In the genomic region with DNA sequence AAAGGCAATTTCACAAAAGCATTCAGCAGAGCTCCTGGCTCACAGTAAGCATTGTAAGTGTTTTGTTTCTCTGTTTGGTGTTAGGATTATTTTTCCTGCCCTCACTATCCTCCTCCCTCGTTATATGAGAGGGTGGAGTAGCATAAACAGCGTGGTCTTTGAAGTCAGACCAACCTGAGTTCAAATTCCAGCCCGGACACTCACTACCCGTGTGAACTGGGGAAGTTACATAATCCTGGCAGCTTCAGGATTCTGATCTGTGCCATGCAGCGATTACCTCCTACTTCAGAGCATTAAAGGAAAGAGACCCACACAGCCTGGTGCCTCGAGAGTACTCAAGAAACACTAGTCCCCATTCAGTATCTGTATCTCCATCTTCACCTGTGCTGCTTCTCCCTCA, we compare ENCODE assay signal across 1 cellular context.
TF ChIP-seq lines count a peak whose summit lies in the region.

No MANE protein-coding gene starts in this region.

TF ChIP-seq in HepG2, 621 proteins besides CTCF, POLR2A, EP300 and RAD21 (continued from another document and continues in another):
- TF ChIP-seq HDAC6 (IDR thresholded peaks at IDR 0.05; ENCODE audit: low read depth, low read length) (no peak), FOXM1 (CRISPR knock-in tag; IDR thresholded peaks at IDR 0.05) (no peak), ZFX (CRISPR knock-in tag; IDR thresholded peaks at IDR 0.05; ENCODE audit: low read depth) (no peak), DPF2 (CRISPR knock-in tag; IDR thresholded peaks at IDR 0.05; ENCODE audit: borderline replicate concordance, low read depth) (peak; percentile 44; the same call in 1 of the 2 replicates), SOX13 (IDR thresholded peaks at IDR 0.05) (peak; percentile 70), SOX13 (CRISPR knock-in tag; conservative IDR thresholded peaks at IDR 0.05 in 1 of 2, IDR thresholded peaks at IDR 0.05 in 1 of 2) (peak in 1 of 2 experiments; percentile 91; a peak in 2 of 4 replicates), EEA1 (CRISPR knock-in tag; IDR thresholded peaks at IDR 0.05; ENCODE audit: borderline replicate concordance) (no peak), ZFP36L2 (CRISPR knock-in tag; IDR thresholded peaks at IDR 0.05) (no peak), ZNF20 (CRISPR knock-in tag; IDR thresholded peaks at IDR 0.05) (no peak), HIVEP1 (CRISPR knock-in tag; IDR thresholded peaks at IDR 0.05) (no peak), BRD4 (CRISPR knock-in tag; IDR thresholded peaks at IDR 0.05) (no peak), GATAD1 (CRISPR knock-in tag; IDR thresholded peaks at IDR 0.05) (no peak), FOXK2 (IDR thresholded peaks at IDR 0.05) (no peak), ZBTB7A (CRISPR knock-in tag; IDR thresholded peaks at IDR 0.05) (no peak), HBP1 (CRISPR knock-in tag; IDR thresholded peaks at IDR 0.05; ENCODE audit: low read depth) (no peak), BORCS8-MEF2B (CRISPR knock-in tag; IDR thresholded peaks at IDR 0.05) (no peak), ZNF879 (CRISPR knock-in tag; IDR thresholded peaks at IDR 0.05) (no peak), REL (CRISPR knock-in tag; conservative IDR thresholded peaks at IDR 0.05) (no peak), ZKSCAN8 (CRISPR knock-in tag; IDR thresholded peaks at IDR 0.05; ENCODE audit: borderline replicate concordance) (no peak), HOXA7 (CRISPR knock-in tag; IDR thresholded peaks at IDR 0.05) (no peak), ZNF12 (CRISPR knock-in tag; IDR thresholded peaks at IDR 0.05) (peak; percentile 90), GLI4 (CRISPR knock-in tag; IDR thresholded peaks at IDR 0.05; ENCODE audit: borderline replicate concordance) (no peak), ZFP91 (CRISPR knock-in tag; IDR thresholded peaks at IDR 0.05; ENCODE audit: borderline replicate concordance) (no peak), MLLT10 (CRISPR knock-in tag; IDR thresholded peaks at IDR 0.05) (no peak), GFI1 (CRISPR knock-in tag; IDR thresholded peaks at IDR 0.05; ENCODE audit: borderline replicate concordance) (peak; percentile 64; the same call in 1 of the 2 replicates), KDM3A (CRISPR knock-in tag; IDR thresholded peaks at IDR 0.05; ENCODE audit: low read depth) (no peak), CAMTA2 (CRISPR knock-in tag; IDR thresholded peaks at IDR 0.05; ENCODE audit: borderline replicate concordance) (no peak), ZNF335 (CRISPR knock-in tag; IDR thresholded peaks at IDR 0.05) (no peak), ZSCAN22 (CRISPR knock-in tag; IDR thresholded peaks at IDR 0.05) (no peak; the same call in 1 of the 2 replicates), CBX5 (CRISPR knock-in tag; IDR thresholded peaks at IDR 0.05; ENCODE audit: borderline replicate concordance) (peak; percentile 22; the same call in 1 of the 2 replicates), ZNF629 (CRISPR knock-in tag; conservative IDR thresholded peaks at IDR 0.05) (no peak), KLF12 (CRISPR knock-in tag; IDR thresholded peaks at IDR 0.05; ENCODE audit: borderline replicate concordance) (no peak), KDM5B (CRISPR knock-in tag; IDR thresholded peaks at IDR 0.05; ENCODE audit: borderline replicate concordance) (no peak), MYC (CRISPR knock-in tag; IDR thresholded peaks at IDR 0.05; ENCODE audit: borderline replicate concordance) (0 out of 2 replicates have a peak, but pooled peaks have one; percentile 42), RFX3 (CRISPR knock-in tag; IDR thresholded peaks at IDR 0.05) (no peak), ARNT (IDR thresholded peaks at IDR 0.05) (no peak), JUN (CRISPR knock-in tag; IDR thresholded peaks at IDR 0.05) (no peak), RELA (CRISPR knock-in tag; IDR thresholded peaks at IDR 0.05) (no peak), SUZ12 (IDR thresholded peaks at IDR 0.05; ENCODE audit: low read depth, low read length) (no peak), SMC3 (IDR thresholded peaks at IDR 0.05; ENCODE audit: low read length) (no peak), SMARCE1 (IDR thresholded peaks at IDR 0.05; ENCODE audit: borderline replicate concordance) (no peak), ZNF276 (CRISPR knock-in tag; IDR thresholded peaks at IDR 0.05; ENCODE audit: low read depth) (no peak), TGIF2 (CRISPR knock-in tag; IDR thresholded peaks at IDR 0.05) (no peak), ZNF570 (CRISPR knock-in tag; IDR thresholded peaks at IDR 0.05; ENCODE audit: borderline replicate concordance) (no peak), ZNF816 (CRISPR knock-in tag; IDR thresholded peaks at IDR 0.05; ENCODE audit: borderline replicate concordance) (no peak)
- TF ChIP-seq, protein P1, sequence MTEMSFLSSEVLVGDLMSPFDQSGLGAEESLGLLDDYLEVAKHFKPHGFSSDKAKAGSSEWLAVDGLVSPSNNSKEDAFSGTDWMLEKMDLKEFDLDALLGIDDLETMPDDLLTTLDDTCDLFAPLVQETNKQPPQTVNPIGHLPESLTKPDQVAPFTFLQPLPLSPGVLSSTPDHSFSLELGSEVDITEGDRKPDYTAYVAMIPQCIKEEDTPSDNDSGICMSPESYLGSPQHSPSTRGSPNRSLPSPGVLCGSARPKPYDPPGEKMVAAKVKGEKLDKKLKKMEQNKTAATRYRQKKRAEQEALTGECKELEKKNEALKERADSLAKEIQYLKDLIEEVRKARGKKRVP (CRISPR knock-in tag; IDR thresholded peaks at IDR 0.05) = peak in 1 of 2 experiments; percentile 45; a peak in 1 of 4 replicates
- TF ChIP-seq, protein P2, sequence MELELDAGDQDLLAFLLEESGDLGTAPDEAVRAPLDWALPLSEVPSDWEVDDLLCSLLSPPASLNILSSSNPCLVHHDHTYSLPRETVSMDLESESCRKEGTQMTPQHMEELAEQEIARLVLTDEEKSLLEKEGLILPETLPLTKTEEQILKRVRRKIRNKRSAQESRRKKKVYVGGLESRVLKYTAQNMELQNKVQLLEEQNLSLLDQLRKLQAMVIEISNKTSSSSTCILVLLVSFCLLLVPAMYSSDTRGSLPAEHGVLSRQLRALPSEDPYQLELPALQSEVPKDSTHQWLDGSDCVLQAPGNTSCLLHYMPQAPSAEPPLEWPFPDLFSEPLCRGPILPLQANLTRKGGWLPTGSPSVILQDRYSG (CRISPR knock-in tag; IDR thresholded peaks at IDR 0.05) = no peak
- TF ChIP-seq, protein P3, sequence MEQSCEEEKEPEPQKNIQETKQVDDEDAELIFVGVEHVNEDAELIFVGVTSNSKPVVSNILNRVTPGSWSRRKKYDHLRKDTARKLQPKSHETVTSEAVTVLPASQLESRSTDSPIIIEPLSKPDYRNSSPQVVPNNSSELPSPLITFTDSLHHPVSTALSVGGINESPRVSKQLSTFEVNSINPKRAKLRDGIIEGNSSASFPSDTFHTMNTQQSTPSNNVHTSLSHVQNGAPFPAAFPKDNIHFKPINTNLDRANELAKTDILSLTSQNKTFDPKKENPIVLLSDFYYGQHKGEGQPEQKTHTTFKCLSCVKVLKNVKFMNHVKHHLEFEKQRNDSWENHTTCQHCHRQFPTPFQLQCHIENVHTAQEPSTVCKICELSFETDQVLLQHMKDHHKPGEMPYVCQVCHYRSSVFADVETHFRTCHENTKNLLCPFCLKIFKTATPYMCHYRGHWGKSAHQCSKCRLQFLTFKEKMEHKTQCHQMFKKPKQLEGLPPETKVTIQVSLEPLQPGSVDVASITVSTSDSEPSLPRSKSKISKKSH (CRISPR knock-in tag; IDR thresholded peaks at IDR 0.05; ENCODE audit: borderline replicate concordance) = no peak
- TF ChIP-seq, protein P4, sequence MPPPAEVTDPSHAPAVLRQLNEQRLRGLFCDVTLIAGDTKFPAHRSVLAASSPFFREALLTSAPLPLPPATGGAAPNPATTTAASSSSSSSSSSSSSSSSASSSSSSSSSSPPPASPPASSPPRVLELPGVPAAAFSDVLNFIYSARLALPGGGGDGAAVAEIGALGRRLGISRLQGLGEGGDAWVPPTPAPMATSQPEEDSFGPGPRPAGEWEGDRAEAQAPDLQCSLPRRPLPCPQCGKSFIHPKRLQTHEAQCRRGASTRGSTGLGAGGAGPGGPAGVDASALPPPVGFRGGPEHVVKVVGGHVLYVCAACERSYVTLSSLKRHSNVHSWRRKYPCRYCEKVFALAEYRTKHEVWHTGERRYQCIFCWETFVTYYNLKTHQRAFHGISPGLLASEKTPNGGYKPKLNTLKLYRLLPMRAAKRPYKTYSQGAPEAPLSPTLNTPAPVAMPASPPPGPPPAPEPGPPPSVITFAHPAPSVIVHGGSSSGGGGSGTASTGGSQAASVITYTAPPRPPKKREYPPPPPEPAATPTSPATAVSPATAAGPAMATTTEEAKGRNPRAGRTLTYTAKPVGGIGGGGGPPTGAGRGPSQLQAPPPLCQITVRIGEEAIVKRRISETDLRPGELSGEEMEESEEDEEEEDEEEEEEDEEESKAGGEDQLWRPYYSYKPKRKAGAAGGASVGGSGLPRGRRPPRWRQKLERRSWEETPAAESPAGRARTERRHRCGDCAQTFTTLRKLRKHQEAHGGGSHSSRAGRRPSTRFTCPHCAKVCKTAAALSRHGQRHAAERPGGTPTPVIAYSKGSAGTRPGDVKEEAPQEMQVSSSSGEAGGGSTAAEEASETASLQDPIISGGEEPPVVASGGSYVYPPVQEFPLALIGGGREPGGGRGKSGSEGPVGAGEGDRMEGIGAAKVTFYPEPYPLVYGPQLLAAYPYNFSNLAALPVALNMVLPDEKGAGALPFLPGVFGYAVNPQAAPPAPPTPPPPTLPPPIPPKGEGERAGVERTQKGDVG (CRISPR knock-in tag; IDR thresholded peaks at IDR 0.05; ENCODE audit: borderline replicate concordance) = no peak
- TF ChIP-seq, protein P5, sequence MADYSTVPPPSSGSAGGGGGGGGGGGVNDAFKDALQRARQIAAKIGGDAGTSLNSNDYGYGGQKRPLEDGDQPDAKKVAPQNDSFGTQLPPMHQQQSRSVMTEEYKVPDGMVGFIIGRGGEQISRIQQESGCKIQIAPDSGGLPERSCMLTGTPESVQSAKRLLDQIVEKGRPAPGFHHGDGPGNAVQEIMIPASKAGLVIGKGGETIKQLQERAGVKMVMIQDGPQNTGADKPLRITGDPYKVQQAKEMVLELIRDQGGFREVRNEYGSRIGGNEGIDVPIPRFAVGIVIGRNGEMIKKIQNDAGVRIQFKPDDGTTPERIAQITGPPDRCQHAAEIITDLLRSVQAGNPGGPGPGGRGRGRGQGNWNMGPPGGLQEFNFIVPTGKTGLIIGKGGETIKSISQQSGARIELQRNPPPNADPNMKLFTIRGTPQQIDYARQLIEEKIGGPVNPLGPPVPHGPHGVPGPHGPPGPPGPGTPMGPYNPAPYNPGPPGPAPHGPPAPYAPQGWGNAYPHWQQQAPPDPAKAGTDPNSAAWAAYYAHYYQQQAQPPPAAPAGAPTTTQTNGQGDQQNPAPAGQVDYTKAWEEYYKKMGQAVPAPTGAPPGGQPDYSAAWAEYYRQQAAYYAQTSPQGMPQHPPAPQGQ (CRISPR knock-in tag; IDR thresholded peaks at IDR 0.05; ENCODE audit: borderline replicate concordance) = no peak
- TF ChIP-seq, protein P6, sequence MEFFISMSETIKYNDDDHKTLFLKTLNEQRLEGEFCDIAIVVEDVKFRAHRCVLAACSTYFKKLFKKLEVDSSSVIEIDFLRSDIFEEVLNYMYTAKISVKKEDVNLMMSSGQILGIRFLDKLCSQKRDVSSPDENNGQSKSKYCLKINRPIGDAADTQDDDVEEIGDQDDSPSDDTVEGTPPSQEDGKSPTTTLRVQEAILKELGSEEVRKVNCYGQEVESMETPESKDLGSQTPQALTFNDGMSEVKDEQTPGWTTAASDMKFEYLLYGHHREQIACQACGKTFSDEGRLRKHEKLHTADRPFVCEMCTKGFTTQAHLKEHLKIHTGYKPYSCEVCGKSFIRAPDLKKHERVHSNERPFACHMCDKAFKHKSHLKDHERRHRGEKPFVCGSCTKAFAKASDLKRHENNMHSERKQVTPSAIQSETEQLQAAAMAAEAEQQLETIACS (CRISPR knock-in tag; IDR thresholded peaks at IDR 0.05) = no peak
